In the genomic region with DNA sequence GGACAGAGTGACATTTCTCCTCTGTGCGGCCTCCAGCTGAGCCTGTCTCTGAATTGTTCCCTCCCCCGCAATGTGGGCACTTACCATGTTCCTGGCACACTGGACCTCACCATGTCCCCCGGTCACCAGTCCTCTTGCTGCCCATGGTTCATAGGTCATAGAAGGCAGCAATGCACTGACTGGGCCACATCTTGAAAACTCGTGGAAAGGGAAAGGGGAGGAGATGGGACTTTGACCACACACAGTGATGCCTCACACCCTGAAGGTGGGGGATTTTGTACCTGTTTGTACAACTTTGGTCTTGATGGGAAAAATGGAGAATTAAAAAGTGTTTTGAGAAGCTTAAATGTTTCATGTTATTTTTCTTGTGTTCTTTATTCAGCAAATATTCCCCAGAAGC, we compare ENCODE assay signal across 3 cellular contexts.
A peak's percentile ranks its signal among the peaks of the same experiment; 100 is the strongest.
TF ChIP-seq lines count a peak whose summit lies in the region.

No MANE protein-coding gene starts in this region.

TF ChIP-seq in endothelial cell of umbilical vein, 7 proteins besides CTCF, POLR2A, EP300 and RAD21:
- TF ChIP-seq MYC (IDR thresholded peaks at IDR 0.05; ENCODE audit: low read depth, low read length) = no peak
- TF ChIP-seq EZH2 (IDR thresholded peaks at IDR 0.05; ENCODE audit: borderline replicate concordance, low read depth, low read length, severe bottlenecking) = no peak
- TF ChIP-seq MAX (IDR thresholded peaks at IDR 0.05; ENCODE audit: insufficient read depth, insufficient read length) = no peak
- TF ChIP-seq FOS (IDR thresholded peaks at IDR 0.05; ENCODE audit: borderline replicate concordance, insufficient read depth, low read length) = no peak
- TF ChIP-seq JUN (IDR thresholded peaks at IDR 0.05; ENCODE audit: borderline replicate concordance, insufficient read depth, insufficient read length, low read depth) = no peak
- no peak for TF ChIP-seq POLR2AphosphoS5 (IDR thresholded peaks at IDR 0.05; ENCODE audit: insufficient read depth, low read depth, low read length)
- TF ChIP-seq GATA2 (IDR thresholded peaks at IDR 0.05; ENCODE audit: insufficient read depth, insufficient read length, low read depth, low read length) = no peak

TF ChIP-seq in HepG2, 621 proteins besides CTCF, POLR2A, EP300 and RAD21:
- peak; percentile 65 for TF ChIP-seq ZMYM4 (CRISPR knock-in tag; IDR thresholded peaks at IDR 0.05)
- TF ChIP-seq ZNF253 (CRISPR knock-in tag; IDR thresholded peaks at IDR 0.05; ENCODE audit: borderline replicate concordance) = no peak
- no peak for TF ChIP-seq ZKSCAN5 (CRISPR knock-in tag; IDR thresholded peaks at IDR 0.05)
- no peak for TF ChIP-seq SNRNP70 (IDR thresholded peaks at IDR 0.05; ENCODE audit: low read depth, low read length)
- TF ChIP-seq HOMEZ (CRISPR knock-in tag; IDR thresholded peaks at IDR 0.05; ENCODE audit: low read depth) = peak; percentile 64; the same call in 1 of the 2 replicates
- TF ChIP-seq MAF1 (CRISPR knock-in tag; IDR thresholded peaks at IDR 0.05; ENCODE audit: borderline replicate concordance) = no peak
- no peak for TF ChIP-seq ZNF768 (CRISPR knock-in tag; IDR thresholded peaks at IDR 0.05)
- TF ChIP-seq ZNF674 (CRISPR knock-in tag; IDR thresholded peaks at IDR 0.05; ENCODE audit: low read depth) = no peak
- TF ChIP-seq HNF4A (CRISPR knock-in tag; IDR thresholded peaks at IDR 0.05) = peak; percentile 79
- no peak for TF ChIP-seq MEIS2 (CRISPR knock-in tag; IDR thresholded peaks at IDR 0.05)
- TF ChIP-seq SP5 (CRISPR knock-in tag; IDR thresholded peaks at IDR 0.05; ENCODE audit: borderline replicate concordance, low read depth) = peak; percentile 41; the same call in 1 of the 2 replicates
- TF ChIP-seq GABPA (IDR thresholded peaks at IDR 0.05; ENCODE audit: low read depth, low read length) = no peak
- no peak for TF ChIP-seq GABPA (CRISPR knock-in tag; IDR thresholded peaks at IDR 0.05; ENCODE audit: low read depth)
- TF ChIP-seq PHF8 (CRISPR knock-in tag; IDR thresholded peaks at IDR 0.05) = no peak

TF ChIP-seq in GM12891, 5 proteins besides CTCF, POLR2A, EP300 and RAD21:
- no peak for TF ChIP-seq TAF1 (IDR thresholded peaks at IDR 0.05; ENCODE audit: low read depth, low read length)
- TF ChIP-seq POLR2AphosphoS5 (IDR thresholded peaks at IDR 0.05; ENCODE audit: low read depth, low read length) = no peak
- no peak for TF ChIP-seq PAX5 (IDR thresholded peaks at IDR 0.05; ENCODE audit: insufficient read depth, low read length, severe bottlenecking)
- no peak for TF ChIP-seq SPI1 (IDR thresholded peaks at IDR 0.05; ENCODE audit: low read depth, low read length)
- TF ChIP-seq POU2F2 (IDR thresholded peaks at IDR 0.05; ENCODE audit: low read depth, low read length) = no peak
